ENCODE assay signal across 9 cellular contexts in genomic region chr7:55533050-55533728, GRCh38.
DNase-seq lines count a peak whose midpoint lies in the region; ATAC-seq, FAIRE-seq and TF ChIP-seq lines count a peak whose summit lies in the region.
"Had no signal": no experiment of that assay in that cellular context is flagged by ENCODE, and none has a peak within 500 bp of the region (broad histone marks: within the 10 kb centered on the region; RNA-seq: fewer than 3 reads in every experiment).

No MANE protein-coding gene starts in this region.

- peak overlapping the region; percentile 68 for H3K4me2 ChIP-seq in SU-DHL-6 (ENCODE audit: low read depth, low read length, poor library complexity, severe bottlenecking)

- H3K4me1 ChIP-seq in adipocyte (ENCODE audit: control insufficient read depth, insufficient read depth, low read length) = peaks cover 36% of the 10 kb centered on the region
- H3K4me1 ChIP-seq in mucosa of rectum (ENCODE audit: control insufficient read depth in 2 of 2, insufficient read depth in 2 of 2, low read length in 2 of 2) = peaks cover 33 to 34% of the 10 kb centered on the region in 2 donors
- H3K4me1 ChIP-seq in subcutaneous abdominal adipose tissue (ENCODE audit: control insufficient read depth in 5 of 5, insufficient read depth in 5 of 5, low read length in 5 of 5) = peaks cover 6 to 60% (median 55%) of the 10 kb centered on the region in 5 donors

- H3K9ac ChIP-seq in SU-DHL-6 (ENCODE audit: low read length) (peak overlapping the region; percentile 49), adipocyte (ENCODE audit: low read length) (no peak overlapping the region), mucosa of rectum (ENCODE audit: low read depth in 1 of 2, low read length in 2 of 2) (peak overlapping the region in 1 of 2 donors; percentile 9), subcutaneous abdominal adipose tissue (ENCODE audit: low read length in 5 of 5) (peak overlapping the region in 3 of 5 donors; percentile 43 to 51 (median 47))

- H3F3A ChIP-seq in SU-DHL-6 (ENCODE audit: insufficient read depth) = peaks cover 39% of the 10 kb centered on the region

- H3K4me3 ChIP-seq in SU-DHL-6 (ENCODE audit: insufficient read depth, low read length, poor library complexity, severe bottlenecking) = peak overlapping the region; percentile 35
- no peak overlapping the region for H3K4me3 ChIP-seq in adipocyte (ENCODE audit: low read length)
- peak overlapping the region in 1 of 2 donors; percentile 22 for H3K4me3 ChIP-seq in mucosa of rectum (ENCODE audit: low read length in 2 of 2)
- no peak overlapping the region for H3K4me3 ChIP-seq in subcutaneous abdominal adipose tissue (ENCODE audit: low read depth in 1 of 5, low read length in 5 of 5)

- FAIRE-seq in RCC 7860 (lab: Jason Lieb, UNC) = no peak
- FAIRE-seq: H1 had no signal

- H3K79me2 ChIP-seq in SU-DHL-6 (ENCODE audit: insufficient read depth, low read length) = peaks cover 64% of the 10 kb centered on the region

- ATAC-seq in GM19438 (IDR thresholded peaks at IDR 0.05; ENCODE audit: low read depth, unreplicated experiment) (peak; percentile 48), HG03469 (IDR thresholded peaks at IDR 0.05; ENCODE audit: unreplicated experiment) (peak; percentile 46)

- no peak overlapping the region for H2AFZ ChIP-seq in SU-DHL-6 (ENCODE audit: low read depth, low read length, severe bottlenecking)

- H3K9me3 ChIP-seq in SU-DHL-6 (ENCODE audit: insufficient read depth, low read length) = no peaks in the 10 kb centered on the region
- H3K9me3 ChIP-seq in adipocyte (ENCODE audit: control insufficient read depth, low read length) = no peaks in the 10 kb centered on the region
- no peaks in the 10 kb centered on the region for H3K9me3 ChIP-seq in mucosa of rectum (ENCODE audit: control insufficient read depth in 2 of 2, low read length in 2 of 2)
- no peaks in the 10 kb centered on the region for H3K9me3 ChIP-seq in subcutaneous abdominal adipose tissue (ENCODE audit: control insufficient read depth in 5 of 5, low read length in 5 of 5)

- H3K27me3 ChIP-seq in SU-DHL-6 (ENCODE audit: low read length) (no peaks in the 10 kb centered on the region), adipocyte (replicated peaks; ENCODE audit: control insufficient read depth, insufficient read depth, low read length) (no peaks in the 10 kb centered on the region), mucosa of rectum (ENCODE audit: control insufficient read depth in 2 of 2, insufficient read depth in 2 of 2, low read length in 2 of 2) (no peaks in the 10 kb centered on the region), subcutaneous abdominal adipose tissue (ENCODE audit: control insufficient read depth in 5 of 5, insufficient read depth in 4 of 5, low read length in 5 of 5) (no peaks in the 10 kb centered on the region)

- H3K27ac ChIP-seq in SU-DHL-6 (ENCODE audit: low read depth, low read length) (peak overlapping the region; percentile 95), mucosa of rectum (ENCODE audit: low read depth in 2 of 2, low read length in 2 of 2) (peak overlapping the region; percentile 72 to 85), subcutaneous abdominal adipose tissue (ENCODE audit: low read depth, low read length) (peak overlapping the region; percentile 47)

- H3K36me3 ChIP-seq in SU-DHL-6 (ENCODE audit: low read length) = no peaks in the 10 kb centered on the region
- no peaks in the 10 kb centered on the region for H3K36me3 ChIP-seq in adipocyte (ENCODE audit: control insufficient read depth, insufficient read depth, low read length, severe bottlenecking)
- H3K36me3 ChIP-seq in mucosa of rectum (ENCODE audit: control insufficient read depth in 2 of 2, insufficient read depth in 2 of 2, low read length in 2 of 2) = no peaks in the 10 kb centered on the region
- H3K36me3 ChIP-seq in subcutaneous abdominal adipose tissue (ENCODE audit: control insufficient read depth in 5 of 5, insufficient read depth in 5 of 5, low read length in 5 of 5) = no peaks in the 10 kb centered on the region

- H3K9me2 ChIP-seq in SU-DHL-6 (replicated peaks; ENCODE audit: insufficient read depth, low read length) = no peaks in the 10 kb centered on the region

- DNase-seq in CD1c-positive myeloid dendritic cell (ENCODE audit: extremely low spot score) = peak; percentile 93
- DNase-seq in adipocyte (ENCODE audit: low read depth) = peak; percentile 43
- no peak for DNase-seq in RCC 7860 (ENCODE audit: low spot score)

- H4K20me1 ChIP-seq in SU-DHL-6 (ENCODE audit: low read depth, low read length) = peaks cover 22% of the 10 kb centered on the region

- TF ChIP-seq CTCF in SU-DHL-6 (IDR thresholded peaks at IDR 0.05; ENCODE audit: insufficient read depth, low read length, poor library complexity, severe bottlenecking) = no peak
